Comparison of ENCODE assay signal across 1 cellular context in genomic region chr19:50896591-50897190, GRCh38.
A peak's percentile ranks its signal among the peaks of the same experiment; 100 is the strongest.
TF ChIP-seq lines count a peak whose summit lies in the region.

No MANE protein-coding gene starts in this region.

TF ChIP-seq in GM12878, 131 proteins besides CTCF, POLR2A, EP300 and RAD21 (continues in another document):
- TF ChIP-seq CREM (IDR thresholded peaks at IDR 0.05; ENCODE audit: low read depth) (peak; percentile 94; the same call in 1 of the 2 replicates), HDGF (IDR thresholded peaks at IDR 0.05) (peak; percentile 55; the same call in 1 of the 2 replicates), NRF1 (conservative IDR thresholded peaks at IDR 0.05; ENCODE audit: low read depth, low read length) (no peak), ZNF687 (IDR thresholded peaks at IDR 0.05) (peak; percentile 99), MLLT1 (IDR thresholded peaks at IDR 0.05) (peak; percentile 93), FOS (IDR thresholded peaks at IDR 0.05; ENCODE audit: borderline replicate concordance, extremely low read depth, insufficient read length) (peak; percentile 31), WRNIP1 (IDR thresholded peaks at IDR 0.05; ENCODE audit: borderline replicate concordance, low read depth, low read length) (no peak), RBBP5 (conservative IDR thresholded peaks at IDR 0.05) (no peak), SRF (IDR thresholded peaks at IDR 0.05; ENCODE audit: low read depth in 2 of 2, low read length in 2 of 2) (0 out of 4 replicates have a peak, but pooled peaks of 1 of the 2 experiments have one; percentile 20), SUZ12 (IDR thresholded peaks at IDR 0.05; ENCODE audit: unreplicated experiment) (no peak), HSF1 (IDR thresholded peaks at IDR 0.05; ENCODE audit: low read depth, low read length) (no peak), BACH1 (IDR thresholded peaks at IDR 0.05; ENCODE audit: borderline replicate concordance) (peak; percentile 70), SMAD5 (IDR thresholded peaks at IDR 0.05; ENCODE audit: low read depth) (no peak), NR2C1 (IDR thresholded peaks at IDR 0.05) (no peak), CBX5 (IDR thresholded peaks at IDR 0.05; ENCODE audit: low read depth) (no peak), SMAD1 (IDR thresholded peaks at IDR 0.05; ENCODE audit: low read depth, partially characterized antibody) (no peak), MEF2B (IDR thresholded peaks at IDR 0.05; ENCODE audit: partially characterized antibody, poor library complexity, severe bottlenecking) (peak; percentile 90), TARDBP (IDR thresholded peaks at IDR 0.05; ENCODE audit: borderline replicate concordance) (0 out of 2 replicates have a peak, but pooled peaks have one; percentile 19), GABPA (IDR thresholded peaks at IDR 0.05; ENCODE audit: low read depth) (no peak), KLF5 (IDR thresholded peaks at IDR 0.05; ENCODE audit: partially characterized antibody) (peak; percentile 32), CBFB (IDR thresholded peaks at IDR 0.05; ENCODE audit: low read depth) (peak; percentile 96), RCOR1 (conservative IDR thresholded peaks at IDR 0.05; ENCODE audit: low read depth, low read length) (0 out of 2 replicates have a peak, but pooled peaks have one; percentile 68), USF1 (IDR thresholded peaks at IDR 0.05; ENCODE audit: borderline replicate concordance, extremely low read length, insufficient read depth, low read depth, low read length) (peak; percentile 86), BHLHE40 (IDR thresholded peaks at IDR 0.05; ENCODE audit: borderline replicate concordance in 1 of 2, low read depth in 2 of 2, low read length in 1 of 2) (peak; percentile 98 to 99), POLR2AphosphoS5 (IDR thresholded peaks at IDR 0.05; ENCODE audit: low read length) (peak; percentile 39; the same call in 1 of the 2 replicates), TCF12 (IDR thresholded peaks at IDR 0.05; ENCODE audit: low read depth, low read length) (peak; percentile 82), CHD1 (IDR thresholded peaks at IDR 0.05; ENCODE audit: low read depth, low read length) (peak; percentile 86), IRF4 (IDR thresholded peaks at IDR 0.05; ENCODE audit: low read depth, low read length) (peak; percentile 47; the same call in 1 of the 2 replicates), SREBF1 (IDR thresholded peaks at IDR 0.05; ENCODE audit: low read length) (no peak), TAF1 (IDR thresholded peaks at IDR 0.05; ENCODE audit: borderline replicate concordance, low read depth, low read length) (no peak), MXI1 (IDR thresholded peaks at IDR 0.05; ENCODE audit: low read depth, low read length) (peak; percentile 84), ZNF622 (IDR thresholded peaks at IDR 0.05) (no peak), NKRF (conservative IDR thresholded peaks at IDR 0.05) (0 out of 2 replicates have a peak, but pooled peaks have one; percentile 37), SP1 (IDR thresholded peaks at IDR 0.05; ENCODE audit: low read depth, low read length) (peak; percentile 77), NFIC (IDR thresholded peaks at IDR 0.05; ENCODE audit: low read depth, low read length) (peak; percentile 91; the same call in 1 of the 2 replicates), NBN (IDR thresholded peaks at IDR 0.05) (peak; percentile 98), ETV6 (conservative IDR thresholded peaks at IDR 0.05 in 1 of 2, IDR thresholded peaks at IDR 0.05 in 1 of 2; ENCODE audit: borderline replicate concordance in 1 of 2, low read depth in 1 of 2) (peak in 1 of 2 experiments; percentile 7; a peak in 1 of 4 replicates), TCF7 (IDR thresholded peaks at IDR 0.05; ENCODE audit: borderline replicate concordance) (no peak), JUNB (IDR thresholded peaks at IDR 0.05) (peak; percentile 90), ASH2L (IDR thresholded peaks at IDR 0.05; ENCODE audit: borderline replicate concordance, low read depth) (peak; percentile 76; the same call in 1 of the 2 replicates), BCL11A (IDR thresholded peaks at IDR 0.05; ENCODE audit: low read depth, low read length) (peak; percentile 63), ZNF592 (IDR thresholded peaks at IDR 0.05) (peak; percentile 88; the same call in 1 of the 2 replicates), USF2 (IDR thresholded peaks at IDR 0.05; ENCODE audit: borderline replicate concordance, low read depth, low read length) (peak; percentile 95), NFXL1 (IDR thresholded peaks at IDR 0.05; ENCODE audit: borderline replicate concordance) (no peak), E4F1 (IDR thresholded peaks at IDR 0.05; ENCODE audit: borderline replicate concordance, partially characterized antibody) (no peak)
